In the genomic region with DNA sequence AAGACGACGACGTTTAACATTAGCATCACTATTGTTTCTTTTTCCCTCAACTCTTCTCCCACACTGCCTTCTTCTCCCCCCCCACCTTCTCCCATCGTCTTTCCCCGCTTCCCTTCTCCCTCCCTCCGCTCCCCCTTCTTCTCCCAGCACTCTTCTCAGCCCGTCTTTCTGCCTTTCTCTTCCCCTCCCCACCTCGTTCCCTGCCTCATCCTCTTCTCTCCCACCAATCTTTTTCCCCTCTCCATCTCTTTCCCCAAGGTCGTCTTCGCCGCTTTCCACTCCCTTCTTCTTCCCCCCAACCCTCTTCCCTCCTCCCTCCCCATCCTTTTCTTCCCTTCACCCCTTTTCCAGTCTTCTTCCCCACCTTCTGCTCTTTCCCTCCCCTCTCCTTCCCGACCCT, we compare ENCODE assay signal across 8 cellular contexts. TPM values are rescaled to one million over a fixed set of nuclear protein-coding genes. Genes with fewer than 3 reads are reported as not detected.
A peak's percentile ranks its signal among the peaks of the same experiment; 100 is the strongest.
DNase-seq lines count a peak whose midpoint lies in the region; ATAC-seq and TF ChIP-seq lines count a peak whose summit lies in the region.
"Not testable (repeated sequence)": the region's sequence is repeated elsewhere in the genome, so short reads cannot be mapped to it uniquely, and the experiment has no call there.
"Had no signal": no experiment of that assay in that cellular context is flagged by ENCODE, and none has a peak within 500 bp of the region (broad histone marks: within the 10 kb centered on the region; RNA-seq: fewer than 3 reads in every experiment).

No MANE protein-coding gene starts in this region.

- not testable (repeated sequence) for H3K27me3 ChIP-seq in SK-N-SH (ENCODE audit: insufficient read depth); endodermal cell (ENCODE audit: control insufficient read depth, insufficient read depth, low read length, poor library complexity, severe bottlenecking); iPS-20b (ENCODE audit: insufficient read depth, low read length); parathyroid adenoma (ENCODE audit: control insufficient read depth, insufficient read depth, low read length)

- H3K9me2 ChIP-seq in SK-N-SH: not testable (repeated sequence)

- not testable (repeated sequence) for H3K36me3 ChIP-seq in KOPT-K1 (ENCODE audit: insufficient read depth, low read length); SK-N-SH (replicated peaks in 1 of 2; ENCODE audit: control insufficient read depth in 1 of 2, insufficient read depth in 2 of 2, low read length in 1 of 2); endodermal cell (ENCODE audit: control insufficient read depth, insufficient read depth, low read length); iPS-20b (ENCODE audit: insufficient read depth, low read depth, low read length); parathyroid adenoma (ENCODE audit: control insufficient read depth, insufficient read depth, low read length)

- peak overlapping the region; percentile 91 for H3K4me3 Mint-ChIP-seq in endodermal cell

- DNase-seq in ELF-1 (ENCODE audit: low read depth, low spot score) (peak; percentile 40), endodermal cell (peak; percentile 69)
- DNase-seq in SK-N-SH; activated naive CD4-positive, alpha-beta T cell treated with anti-CD3 and anti-CD28 coated beads, Interleukin-2, amount 50 U/mL, for 72 hours (ENCODE audit: low spot score in 2 of 2): not testable (repeated sequence)

- not testable (repeated sequence) for TF ChIP-seq RAD21 in SK-N-SH (IDR thresholded peaks at IDR 0.05; ENCODE audit: low read length)

- H3K36me3 Mint-ChIP-seq in activated naive CD4-positive, alpha-beta T cell treated with anti-CD3 and anti-CD28 coated beads, Interleukin-2, amount 50 U/mL, for 72 hours; endodermal cell (ENCODE audit: low read depth): not testable (repeated sequence)

- not testable (repeated sequence) for ATAC-seq in activated naive CD4-positive, alpha-beta T cell treated with anti-CD3 and anti-CD28 coated beads, Interleukin-2, amount 50 U/mL, for 72 hours

- not testable (repeated sequence) for H3K27me3 Mint-ChIP-seq in endodermal cell (ENCODE audit: insufficient read depth)

- TF ChIP-seq CTCF in SK-N-SH (IDR thresholded peaks at IDR 0.05); endodermal cell (conservative IDR thresholded peaks at IDR 0.05); parathyroid adenoma (IDR thresholded peaks at IDR 0.05): not testable (repeated sequence)

- H3K4me2 ChIP-seq in SK-N-SH: peak overlapping the region; percentile 69
- peak overlapping the region; percentile 58 for H3K4me2 ChIP-seq in parathyroid adenoma (ENCODE audit: low read length)

- POLR2A ChIA-PET in SK-N-SH (lab: Yijun Ruan, JAX): not testable (repeated sequence)

- TF ChIP-seq EP300 in SK-N-SH (IDR thresholded peaks at IDR 0.05; ENCODE audit: borderline replicate concordance in 1 of 2, low read depth in 1 of 2, low read length in 1 of 2): not testable (repeated sequence)

- not testable (repeated sequence) for H3K9me3 ChIP-seq in KOPT-K1 (ENCODE audit: insufficient read depth, low read length, poor library complexity, severe bottlenecking); SK-N-SH; endodermal cell (ENCODE audit: control insufficient read depth, low read length); iPS-20b (ENCODE audit: insufficient read depth, low read depth, low read length); parathyroid adenoma (ENCODE audit: control insufficient read depth, low read length)

- WGBS in SK-N-SH (ENCODE audit: low lambda C conversion rate): 11% methylated on average over 12 of the region's 12 CpGs
- 0% methylated on average over 7 to 12 of the region's 12 CpGs for WGBS in endodermal cell (ENCODE audit: insufficient coverage in 1 of 2, insufficient read length in 1 of 2), 2 experiments

- H3K27ac Mint-ChIP-seq in activated naive CD4-positive, alpha-beta T cell treated with anti-CD3 and anti-CD28 coated beads, Interleukin-2, amount 50 U/mL, for 72 hours: peak overlapping the region; percentile 39 to 94
- H3K27ac Mint-ChIP-seq in endodermal cell: peak overlapping the region; percentile 69

- not testable (repeated sequence) for H3K4me1 ChIP-seq in SK-N-SH (ENCODE audit: control insufficient read depth in 1 of 2, insufficient read depth in 2 of 2, low read depth in 1 of 2, low read length in 1 of 2); endodermal cell (ENCODE audit: control insufficient read depth, insufficient read depth, low read length); iPS-20b (ENCODE audit: insufficient read depth, low read length); parathyroid adenoma

- H3K9me3 Mint-ChIP-seq in activated naive CD4-positive, alpha-beta T cell treated with anti-CD3 and anti-CD28 coated beads, Interleukin-2, amount 50 U/mL, for 72 hours; endodermal cell: not testable (repeated sequence)

- H3K9ac ChIP-seq in SK-N-SH (peak overlapping the region; percentile 89; the same call in 1 of the 2 replicates), endodermal cell (ENCODE audit: extremely low read depth, low read length, poor library complexity, severe bottlenecking) (peak overlapping the region; percentile 44), iPS-20b (ENCODE audit: low read depth, low read length) (peak overlapping the region; percentile 90; the same call in 1 of the 2 replicates)
- not testable (repeated sequence) for H3K9ac ChIP-seq in parathyroid adenoma

- H2AFZ ChIP-seq in SK-N-SH (ENCODE audit: low read depth): not testable (repeated sequence)
- peak overlapping the region; percentile 38 for H2AFZ ChIP-seq in parathyroid adenoma

- not testable (repeated sequence) for H3K4me1 Mint-ChIP-seq in endodermal cell

- H3F3A ChIP-seq in SK-N-SH (replicated peaks; ENCODE audit: insufficient read depth): not testable (repeated sequence)

- H3K79me2 ChIP-seq in SK-N-SH (ENCODE audit: insufficient read depth); parathyroid adenoma: not testable (repeated sequence)

- H3K4me3 ChIP-seq in SK-N-SH (ENCODE audit: low read depth in 2 of 2, low read length in 1 of 2) (peak overlapping the region; percentile 49 to 69; a peak in 3 of 4 replicates), endodermal cell (ENCODE audit: low read length) (peak overlapping the region; percentile 87), iPS-20b (ENCODE audit: low read length) (peak overlapping the region; percentile 69), parathyroid adenoma (ENCODE audit: low read depth, low read length) (peak overlapping the region; percentile 57)

- H4K20me1 ChIP-seq in SK-N-SH (ENCODE audit: insufficient read depth): not testable (repeated sequence)

- CTCF ChIA-PET in SK-N-SH (lab: Yijun Ruan, JAX): not testable (repeated sequence)

- H3K27ac ChIP-seq in KOPT-K1 (ENCODE audit: low read depth, low read length, poor library complexity, severe bottlenecking): peak overlapping the region; percentile 97
- not testable (repeated sequence) for H3K27ac ChIP-seq in SK-N-SH (ENCODE audit: low read depth in 2 of 2, low read length in 1 of 2); iPS-20b (ENCODE audit: low read length)
- peak overlapping the region; percentile 68 for H3K27ac ChIP-seq in endodermal cell (ENCODE audit: low read depth, low read length)
- H3K27ac ChIP-seq in parathyroid adenoma: peak overlapping the region; percentile 90

RNA-seq across cellular contexts. Expression of a gene that starts 33.2 kb away (rescaled TPM):
- not detected in 2 replicates for polyA plus RNA-seq in SK-N-SH (2012; rRNA removed)
- not detected in 2 replicates for polyA plus RNA-seq in SK-N-SH (2012; cell fraction: cytosol; rRNA removed)
- not detected in 2 replicates for polyA plus RNA-seq in SK-N-SH (2012; cell fraction: nucleus; rRNA removed)
- total RNA-seq in activated naive CD4-positive, alpha-beta T cell treated with anti-CD3 and anti-CD28 coated beads, Interleukin-2, amount 50 U/mL, for 72 hours: under 1 TPM in 1 of 2 donors, not detected in 1; 0.54 TPM
- total RNA-seq in endodermal cell: not detected
- polyA plus RNA-seq in endodermal cell (2013, experiment 1 of 2): not detected
- polyA plus RNA-seq in endodermal cell (2013, experiment 2 of 2): not detected
- total RNA-seq: heart right ventricle had no signal

RNA-seq across cellular contexts. Expression of a gene that starts 47.4 kb away (rescaled TPM):
- polyA plus RNA-seq in SK-N-SH (2012; rRNA removed): 10.0 and 17.0 TPM in 2 replicates
- 8.1 and 10.0 TPM in 2 replicates for polyA plus RNA-seq in SK-N-SH (2012; cell fraction: cytosol; rRNA removed)
- 16.8 and 19.2 TPM in 2 replicates for polyA plus RNA-seq in SK-N-SH (2012; cell fraction: nucleus; rRNA removed)
- 10 to 100 TPM; 65.9 to 73.1 TPM for total RNA-seq in activated naive CD4-positive, alpha-beta T cell treated with anti-CD3 and anti-CD28 coated beads, Interleukin-2, amount 50 U/mL, for 72 hours
- 10 to 100 TPM; 38.5 to 40.9 TPM for total RNA-seq in endodermal cell
- 25.2 TPM for polyA plus RNA-seq in endodermal cell (2013, experiment 1 of 2)
- 23.4 TPM for polyA plus RNA-seq in endodermal cell (2013, experiment 2 of 2)
